Comparison of ENCODE assay signal across 15 cellular contexts in genomic region chr19:1156305-1156801, GRCh38. TPM values are rescaled to one million over a fixed set of nuclear protein-coding genes. Genes with fewer than 3 reads are reported as not detected.
DNase-seq lines count a peak whose midpoint lies in the region; ATAC-seq and TF ChIP-seq lines count a peak whose summit lies in the region.
"Had no signal": no experiment of that assay in that cellular context is flagged by ENCODE, and none has a peak within 500 bp of the region (broad histone marks: within the 10 kb centered on the region; RNA-seq: fewer than 3 reads in every experiment).

No MANE protein-coding gene starts in this region.

- H4K91ac ChIP-seq in H9 (ENCODE audit: insufficient read length, low read depth, low read length): no peak overlapping the region

- no peak overlapping the region for H2BK12ac ChIP-seq in H9 (ENCODE audit: insufficient read length, low read depth, low read length)

- H3K36me3 Mint-ChIP-seq in H9 (ENCODE audit: insufficient read depth in 1 of 3, low read depth in 3 of 3): peaks cover 2 to 17% (median 11%) of the 10 kb centered on the region in 3 experiments; a peak in 5 of 7 replicates

- no peak overlapping the region for H2BK120ac ChIP-seq in H9 (ENCODE audit: low read depth, low read length, poor library complexity, severe bottlenecking)

- no peaks in the 10 kb centered on the region; the same call in 1 of the 2 replicates for H3K79me2 ChIP-seq in H9 (ENCODE audit: insufficient read depth, low read length)

- no peaks in the 10 kb centered on the region for H4K20me1 ChIP-seq in H9 (ENCODE audit: control insufficient read depth, insufficient read depth, insufficient read length)

- DNase-seq in H9: no peak
- no peak for DNase-seq in ascending aorta (ENCODE audit: low spot score in 2 of 2)
- peak; percentile 51 for DNase-seq in left lobe of liver (ENCODE audit: low spot score)
- DNase-seq in activated T-cell treated with anti-CD3 and anti-CD28 coated beads for 4 hours: no peak
- no peak for DNase-seq in activated CD4-positive, alpha-beta T cell treated with anti-CD3 and anti-CD28 coated beads, Interleukin-2, amount 50 U/mL, for 1 hour
- no peak for DNase-seq in ureter (ENCODE audit: low spot score)
- DNase-seq in WERI-Rb-1: no peak
- DNase-seq: activated T-cell treated with anti-CD3 and anti-CD28 coated beads, Interleukin-2, amount 50 U/mL, for 4 hours; body of pancreas; GF-D8; mesendoderm; MV-4-11; NCI-H2227 treated with DMSO at 0.1 percent for 48 hours had no signal

- no peaks in the 10 kb centered on the region; the same call in 1 of the 2 replicates for H3K27me3 Mint-ChIP-seq in H9 (ENCODE audit: low read depth)
- H3K27me3 Mint-ChIP-seq: stimulated activated memory B cell treated with anti-CD40 and anti-IgM and Interleukin-4, amounts not matched to agents 10 μg/mL and 1 μg/mL and 100 μg/mL, for 72 hours had no signal

- H3K23me2 ChIP-seq in H9 (ENCODE audit: insufficient read length, low read depth, low read length, poor library complexity, severe bottlenecking): no peaks in the 10 kb centered on the region

- no CpG with 5 or more reads among the region's 24 CpGs for WGBS in H9 (ENCODE audit: extremely low coverage, insufficient read length, low lambda C conversion rate)

- no peak overlapping the region; the same call in 1 of the 2 replicates for H3K14ac ChIP-seq in H9 (ENCODE audit: insufficient read depth, low read length)

- no peak overlapping the region for H3K56ac ChIP-seq in H9 (ENCODE audit: insufficient read length, low read depth, low read length)

- H3K4me3 Mint-ChIP-seq in H9: no peak overlapping the region
- H3K4me3 Mint-ChIP-seq: activated T-cell treated with anti-CD3 and anti-CD28 coated beads, Interleukin-2, amount 50 U/mL, for 4 hours; stimulated activated memory B cell treated with anti-CD40 and anti-IgM and Interleukin-4, amounts not matched to agents 10 μg/mL and 1 μg/mL and 100 μg/mL, for 72 hours had no signal

- no peak overlapping the region for H2BK20ac ChIP-seq in H9 (ENCODE audit: low read depth, low read length, poor library complexity, severe bottlenecking)

- no peak overlapping the region for H2AFZ ChIP-seq in H9 (ENCODE audit: low read length)

- peak; percentile 2 for ATAC-seq in left lobe of liver
- ATAC-seq: activated T-cell treated with anti-CD3 and anti-CD28 coated beads, Interleukin-2, amount 50 U/mL, for 4 hours; stimulated activated memory B cell treated with anti-CD40 and anti-IgM and Interleukin-4, amounts not matched to agents 10 μg/mL and 1 μg/mL and 100 μg/mL, for 72 hours had no signal

- H3K79me1 ChIP-seq in H9 (ENCODE audit: insufficient read depth, low read depth, low read length, poor library complexity, severe bottlenecking): peaks cover 6% of the 10 kb centered on the region

- H3K4me3 ChIP-seq in ascending aorta: no peak overlapping the region
- peak overlapping the region in 1 of 5 donors; percentile 57 for H3K4me3 ChIP-seq in subcutaneous abdominal adipose tissue (ENCODE audit: low read depth in 1 of 5, low read length in 5 of 5)
- no peak overlapping the region for H3K4me3 ChIP-seq in WERI-Rb-1 (ENCODE audit: low read depth, low read length)
- H3K4me3 ChIP-seq: body of pancreas had no signal

- H3K23ac ChIP-seq in H9 (ENCODE audit: insufficient read length, low read depth, low read length): no peak overlapping the region

- H3K4me1 ChIP-seq in H9 (ENCODE audit: insufficient read depth, low read length) (no peaks in the 10 kb centered on the region), ascending aorta (peaks cover 17 to 37% of the 10 kb centered on the region in 2 donors), subcutaneous abdominal adipose tissue (ENCODE audit: control insufficient read depth in 5 of 5, insufficient read depth in 5 of 5, low read length in 5 of 5) (peaks cover 6 to 55% (median 44%) of the 10 kb centered on the region in 5 donors)

- peaks cover 4 to 5% of the 10 kb centered on the region in 2 experiments; a peak in 3 of 4 replicates for H3K4me1 Mint-ChIP-seq in H9

- H3K27me3 ChIP-seq in H9 (ENCODE audit: insufficient read depth, low read length): no peaks in the 10 kb centered on the region
- H3K27me3 ChIP-seq in ascending aorta: no peaks in the 10 kb centered on the region
- no peaks in the 10 kb centered on the region for H3K27me3 ChIP-seq in subcutaneous abdominal adipose tissue (ENCODE audit: control insufficient read depth in 5 of 5, insufficient read depth in 4 of 5, low read length in 5 of 5)
- no peaks in the 10 kb centered on the region for H3K27me3 ChIP-seq in WERI-Rb-1 (ENCODE audit: insufficient read depth, low read depth, severe bottlenecking)
- H3K27me3 ChIP-seq: body of pancreas had no signal

- H3K9ac ChIP-seq in H9 (ENCODE audit: extremely low read depth, insufficient read length, low read length) (no peak overlapping the region), subcutaneous abdominal adipose tissue (ENCODE audit: low read length in 5 of 5) (peak overlapping the region in 2 of 5 donors; percentile 79 to 81)

- no peak overlapping the region for H2BK5ac ChIP-seq in H9 (ENCODE audit: insufficient read length, low read length)

- no peak overlapping the region for H3K18ac ChIP-seq in H9 (ENCODE audit: insufficient read length, low read depth, low read length)

- H3K4me2 ChIP-seq in H9 (ENCODE audit: insufficient read depth, insufficient read length, low read length): no peak overlapping the region

- no peak overlapping the region for H3K4ac ChIP-seq in H9 (ENCODE audit: low read depth, low read length)

- H3K27ac ChIP-seq in H9 (ENCODE audit: insufficient read length, low read depth, low read length): no peak overlapping the region
- H3K27ac ChIP-seq in ascending aorta: peak overlapping the region; percentile 89 to 95
- H3K27ac ChIP-seq in subcutaneous abdominal adipose tissue (ENCODE audit: low read depth, low read length): peak overlapping the region; percentile 90
- no peak overlapping the region for H3K27ac ChIP-seq in WERI-Rb-1

- no peak overlapping the region for H2BK15ac ChIP-seq in H9 (ENCODE audit: low read depth, low read length)

- no peak overlapping the region for H4K8ac ChIP-seq in H9 (replicated peaks; ENCODE audit: insufficient read length, low read depth, low read length)

- H3T11ph ChIP-seq in H9 (ENCODE audit: low read length): no peak overlapping the region

- no peaks in the 10 kb centered on the region for H3K9me3 ChIP-seq in H9 (ENCODE audit: control insufficient read depth, low read depth, low read length)
- H3K9me3 ChIP-seq in ascending aorta: no peaks in the 10 kb centered on the region
- H3K9me3 ChIP-seq in subcutaneous abdominal adipose tissue (ENCODE audit: control insufficient read depth in 5 of 5, low read length in 5 of 5): no peaks in the 10 kb centered on the region
- no peaks in the 10 kb centered on the region for H3K9me3 ChIP-seq in WERI-Rb-1 (ENCODE audit: severe bottlenecking)
- H3K9me3 ChIP-seq: body of pancreas had no signal

- TF ChIP-seq CTCF in H9 (conservative IDR thresholded peaks at IDR 0.05) (no peak), ascending aorta (IDR thresholded peaks at IDR 0.05) (no peak), WERI-Rb-1 (IDR thresholded peaks at IDR 0.05; ENCODE audit: low read depth, low read length) (no peak)

- H2AK5ac ChIP-seq in H9 (ENCODE audit: insufficient read length, low read length): no peak overlapping the region

- intact Hi-C loops in ascending aorta (cut with DNase I): no loop called here

- H4K5ac ChIP-seq in H9 (ENCODE audit: insufficient read length, low read depth, low read length): no peak overlapping the region

- H3K36me3 ChIP-seq in ascending aorta (peaks cover 8 to 13% of the 10 kb centered on the region in 2 donors), subcutaneous abdominal adipose tissue (ENCODE audit: control insufficient read depth in 5 of 5, insufficient read depth in 5 of 5, low read length in 5 of 5) (peaks cover 0 to 29% (median 6%) of the 10 kb centered on the region in 5 donors), WERI-Rb-1 (peaks cover 20% of the 10 kb centered on the region)

- H3K9me3 Mint-ChIP-seq in H9: no peaks in the 10 kb centered on the region
- H3K9me3 Mint-ChIP-seq: activated T-cell treated with anti-CD3 and anti-CD28 coated beads, Interleukin-2, amount 50 U/mL, for 4 hours; stimulated activated memory B cell treated with anti-CD40 and anti-IgM and Interleukin-4, amounts not matched to agents 10 μg/mL and 1 μg/mL and 100 μg/mL, for 72 hours had no signal

- H3K27ac Mint-ChIP-seq in H9: peak overlapping the region in 2 of 3 experiments; percentile 18 to 89; a peak in 3 of 7 replicates
- H3K27ac Mint-ChIP-seq: stimulated activated memory B cell treated with anti-CD40 and anti-IgM and Interleukin-4, amounts not matched to agents 10 μg/mL and 1 μg/mL and 100 μg/mL, for 72 hours had no signal

RNA-seq across cellular contexts. Expression of gene SBNO2, which starts 17.7 kb away (rescaled TPM):
- total RNA-seq in H9 (2021): 41.3 and 46.3 TPM in 2 replicates
- total RNA-seq in ascending aorta: 120 TPM
- total RNA-seq in left lobe of liver: 22.6 TPM
- 122 TPM for total RNA-seq in ureter

RNA-seq across cellular contexts. Expression of gene STK11, which starts 49.2 kb away (rescaled TPM):
- 74.3 and 75.5 TPM in 2 replicates for total RNA-seq in H9 (2021)
- 104 TPM for total RNA-seq in ascending aorta
- total RNA-seq in left lobe of liver: 33.1 TPM
- 51.2 TPM for total RNA-seq in ureter

RNA-seq across cellular contexts. Expression of gene GPX4, which starts 52.6 kb away (rescaled TPM):
- total RNA-seq in H9 (2021) (355 and 363 TPM in 2 replicates), ascending aorta (348 TPM), left lobe of liver (247 TPM), ureter (213 TPM)

Comparison
In these comparisons a context has a peak if more than half of its experiments do, and no peak if none do; other contexts are left out.
1. H3K27ac ChIP-seq: peak in ascending aorta (2 of 2) and subcutaneous abdominal adipose tissue (single experiment); none in H9 (single experiment) and WERI-Rb-1 (single experiment).